Comparison of ENCODE assay signal across 32 cellular contexts in genomic region chr2:55796121-55796520, GRCh38.
DNase-seq lines count a peak whose midpoint lies in the region; ATAC-seq, FAIRE-seq and TF ChIP-seq lines count a peak whose summit lies in the region.
"Had no signal": no experiment of that assay in that cellular context is flagged by ENCODE, and none has a peak within 500 bp of the region (broad histone marks: within the 10 kb centered on the region; RNA-seq: fewer than 3 reads in every experiment).

No MANE protein-coding gene starts in this region.

- H3K4me3 Mint-ChIP-seq in activated CD8-positive, alpha-beta T cell treated with anti-CD3 and anti-CD28 coated beads, Interleukin-2, amount 10 ng/mL, durations not matched to agents 7 days and 5 days = no peak overlapping the region
- H3K4me3 Mint-ChIP-seq: B cell; CD14-positive monocyte; CD4-positive, alpha-beta memory T cell; CD4-positive, alpha-beta T cell; CD4-positive, CD25-positive, alpha-beta regulatory T cell; CD8-positive, alpha-beta memory T cell; CD8-positive, alpha-beta T cell had no signal

- no peak overlapping the region for H3K27ac Mint-ChIP-seq in activated CD8-positive, alpha-beta T cell treated with anti-CD3 and anti-CD28 coated beads, Interleukin-2, amount 10 ng/mL, durations not matched to agents 7 days and 5 days
- H3K27ac Mint-ChIP-seq: B cell; CD4-positive, alpha-beta memory T cell; CD4-positive, alpha-beta T cell; CD4-positive, CD25-positive, alpha-beta regulatory T cell; CD8-positive, alpha-beta memory T cell; CD8-positive, alpha-beta T cell had no signal

- CTCF ChIA-PET in A549 (lab: Yijun Ruan, JAX) (interaction anchor here (0.6 kb wide), 1 partner anchor 488 kb away, joined by 4 read pairs; no protein-coding TSS in a partner anchor), HEK293 (lab: Yijun Ruan, JAX) (interaction anchor here (0.8 kb wide), 1 partner anchor 9 kb away, joined by 3 read pairs; no protein-coding TSS in a partner anchor)
- CTCF ChIA-PET in activated CD8-positive, alpha-beta T cell treated with anti-CD3 and anti-CD28 coated beads, Interleukin-2, amount 10 ng/mL, durations not matched to agents 7 days and 5 days (lab: Charles Lee) = no interaction called here

- POLR2A ChIA-PET in A549 (lab: Yijun Ruan, JAX) (no interaction called here), HEK293 (lab: Yijun Ruan, JAX) (no interaction called here)
- POLR2A ChIA-PET in activated CD8-positive, alpha-beta T cell treated with anti-CD3 and anti-CD28 coated beads, Interleukin-2, amount 10 ng/mL, durations not matched to agents 7 days and 5 days (lab: Charles Lee) = no interaction called here

- ATAC-seq in A549 = no peak
- no peak for ATAC-seq in activated CD8-positive, alpha-beta T cell treated with anti-CD3 and anti-CD28 coated beads, Interleukin-2, amount 10 ng/mL, durations not matched to agents 7 days and 5 days
- ATAC-seq: CD8-positive, alpha-beta T cell had no signal

- H3K27ac ChIP-seq in A549 (no peak overlapping the region), HEK293 (ENCODE audit: extremely low read depth, low read depth, low read length) (no peak overlapping the region)
- H3K27ac ChIP-seq: 22Rv1; BLaER1; BLaER1 treated with 17β-estradiol and CSF1 and Interleukin-3, amounts not matched to agents 10 nM and 100 nM; C4-2B had no signal

- H3K4me1 ChIP-seq in A549 (peaks cover 8% of the 10 kb centered on the region), HEK293 (ENCODE audit: control insufficient read depth, insufficient read depth, low read length) (peaks cover 8% of the 10 kb centered on the region)
- H3K4me1 ChIP-seq: BE2C, Caco-2 had no signal

- no peak overlapping the region for H3K4me2 ChIP-seq in A549
- H3K4me2 ChIP-seq: BLaER1; BLaER1 treated with 17β-estradiol and CSF1 and Interleukin-3, amounts not matched to agents 10 nM and 100 nM had no signal

- H3K27me3 Mint-ChIP-seq in activated CD8-positive, alpha-beta T cell treated with anti-CD3 and anti-CD28 coated beads, Interleukin-2, amount 10 ng/mL, durations not matched to agents 7 days and 5 days (ENCODE audit: low read depth) = no peaks in the 10 kb centered on the region
- H3K27me3 Mint-ChIP-seq: CD4-positive, CD25-positive, alpha-beta regulatory T cell had no signal

- TF ChIP-seq CTCF in A549 (IDR thresholded peaks at IDR 0.05) (no peak), HEK293 (tag by site-specific recombination; IDR thresholded peaks at IDR 0.05) (no peak)

- no peak for TF ChIP-seq POLR2A in A549 (IDR thresholded peaks at IDR 0.05; ENCODE audit: low read length)
- no peak for TF ChIP-seq POLR2A in GM12892 (IDR thresholded peaks at IDR 0.05; ENCODE audit: low read depth, low read length)

- H3K9me3 ChIP-seq in A549 (0 out of 3 replicates have a peak, but pooled peaks cover 3% of the 10 kb centered on the region), HEK293 (ENCODE audit: control insufficient read depth, insufficient read depth, low read depth, low read length) (no peaks in the 10 kb centered on the region)
- H3K9me3 ChIP-seq: BE2C had no signal

- H3K9me3 Mint-ChIP-seq in activated CD8-positive, alpha-beta T cell treated with anti-CD3 and anti-CD28 coated beads, Interleukin-2, amount 10 ng/mL, durations not matched to agents 7 days and 5 days (ENCODE audit: insufficient read depth) = peaks cover 4% of the 10 kb centered on the region
- H3K9me3 Mint-ChIP-seq: CD4-positive, alpha-beta T cell had no signal

- FAIRE-seq in A549 (lab: Jason Lieb, UNC) (no peak), GM12892 (lab: Jason Lieb, UNC) (no peak)
- FAIRE-seq: A204.1, D721Med had no signal

- no peak overlapping the region for H3K4me3 ChIP-seq in A549
- H3K4me3 ChIP-seq in HEK293 (ENCODE audit: low read depth, low read length) = no peak overlapping the region
- H3K4me3 ChIP-seq: BLaER1; BLaER1 treated with 17β-estradiol and CSF1 and Interleukin-3, amounts not matched to agents 10 nM and 100 nM had no signal

- no peak for TF ChIP-seq EP300 in A549 (IDR thresholded peaks at IDR 0.05)

- no peaks in the 10 kb centered on the region for H3K36me3 ChIP-seq in HEK293 (ENCODE audit: control insufficient read depth in 2 of 2, insufficient read depth in 1 of 2, low read length in 2 of 2)
- H3K36me3 ChIP-seq: BE2C; BLaER1; BLaER1 treated with 17β-estradiol and CSF1 and Interleukin-3, amounts not matched to agents 10 nM and 100 nM had no signal

- H3K4me1 Mint-ChIP-seq in activated CD8-positive, alpha-beta T cell treated with anti-CD3 and anti-CD28 coated beads, Interleukin-2, amount 10 ng/mL, durations not matched to agents 7 days and 5 days (ENCODE audit: low read depth) = no peaks in the 10 kb centered on the region
- H3K4me1 Mint-ChIP-seq: B cell; CD14-positive monocyte; CD4-positive, alpha-beta memory T cell; CD4-positive, CD25-positive, alpha-beta regulatory T cell; CD8-positive, alpha-beta memory T cell had no signal

- DNase-seq in A549 (ENCODE audit: low read depth in 1 of 2, low spot score in 1 of 2) (no peak), GM12892 (ENCODE audit: insufficient read length) (no peak)
- no peak for DNase-seq in activated CD8-positive, alpha-beta T cell treated with anti-CD3 and anti-CD28 coated beads, Interleukin-2, amount 10 ng/mL, durations not matched to agents 7 days and 5 days
- DNase-seq: 8988T; ACHN; AML-193; BE2C; C1 segment of cervical spinal cord; Caco-2; Calu3; CD4-positive, alpha-beta memory T cell; CD4-positive, alpha-beta T cell; CD4-positive, CD25-positive, alpha-beta regulatory T cell; CD8-positive, alpha-beta memory T cell; CD8-positive, alpha-beta T cell; COR-L47; DMS 273 treated with DMSO at 0.1 percent for 48 hours; DMS153; DMS53; DMS79; DMS79 treated with DMSO at 0.1 percent for 48 hours; DND-41; EL had no signal

- H3K36me3 Mint-ChIP-seq in activated CD8-positive, alpha-beta T cell treated with anti-CD3 and anti-CD28 coated beads, Interleukin-2, amount 10 ng/mL, durations not matched to agents 7 days and 5 days (ENCODE audit: low read depth) = no peaks in the 10 kb centered on the region
- H3K36me3 Mint-ChIP-seq: CD14-positive monocyte; CD4-positive, alpha-beta memory T cell; CD4-positive, CD25-positive, alpha-beta regulatory T cell; CD8-positive, alpha-beta T cell had no signal

- TF ChIP-seq RAD21 in A549 (conservative IDR thresholded peaks at IDR 0.05 in 1 of 2, IDR thresholded peaks at IDR 0.05 in 1 of 2) = no peak

TF ChIP-seq in A549, 52 proteins besides CTCF, POLR2A, EP300 and RAD21:
- TF ChIP-seq HOXA7 (CRISPR knock-in tag; IDR thresholded peaks at IDR 0.05) (no peak), ZC3H11A (IDR thresholded peaks at IDR 0.05) (peak; percentile 41), EHMT2 (IDR thresholded peaks at IDR 0.05; ENCODE audit: low read depth) (no peak)

TF ChIP-seq in HEK293, 187 proteins besides CTCF, POLR2A, EP300 and RAD21 (continues in another document):
- TF ChIP-seq ZNF341 (tag by site-specific recombination; IDR thresholded peaks at IDR 0.05; ENCODE audit: low read depth) = no peak
- peak; percentile 45 for TF ChIP-seq ZNF555 (tag by site-specific recombination; conservative IDR thresholded peaks at IDR 0.05)
- TF ChIP-seq REST (tag by site-specific recombination; IDR thresholded peaks at IDR 0.05) = peak; percentile 27; the same call in 1 of the 2 replicates
- TF ChIP-seq, protein P1, sequence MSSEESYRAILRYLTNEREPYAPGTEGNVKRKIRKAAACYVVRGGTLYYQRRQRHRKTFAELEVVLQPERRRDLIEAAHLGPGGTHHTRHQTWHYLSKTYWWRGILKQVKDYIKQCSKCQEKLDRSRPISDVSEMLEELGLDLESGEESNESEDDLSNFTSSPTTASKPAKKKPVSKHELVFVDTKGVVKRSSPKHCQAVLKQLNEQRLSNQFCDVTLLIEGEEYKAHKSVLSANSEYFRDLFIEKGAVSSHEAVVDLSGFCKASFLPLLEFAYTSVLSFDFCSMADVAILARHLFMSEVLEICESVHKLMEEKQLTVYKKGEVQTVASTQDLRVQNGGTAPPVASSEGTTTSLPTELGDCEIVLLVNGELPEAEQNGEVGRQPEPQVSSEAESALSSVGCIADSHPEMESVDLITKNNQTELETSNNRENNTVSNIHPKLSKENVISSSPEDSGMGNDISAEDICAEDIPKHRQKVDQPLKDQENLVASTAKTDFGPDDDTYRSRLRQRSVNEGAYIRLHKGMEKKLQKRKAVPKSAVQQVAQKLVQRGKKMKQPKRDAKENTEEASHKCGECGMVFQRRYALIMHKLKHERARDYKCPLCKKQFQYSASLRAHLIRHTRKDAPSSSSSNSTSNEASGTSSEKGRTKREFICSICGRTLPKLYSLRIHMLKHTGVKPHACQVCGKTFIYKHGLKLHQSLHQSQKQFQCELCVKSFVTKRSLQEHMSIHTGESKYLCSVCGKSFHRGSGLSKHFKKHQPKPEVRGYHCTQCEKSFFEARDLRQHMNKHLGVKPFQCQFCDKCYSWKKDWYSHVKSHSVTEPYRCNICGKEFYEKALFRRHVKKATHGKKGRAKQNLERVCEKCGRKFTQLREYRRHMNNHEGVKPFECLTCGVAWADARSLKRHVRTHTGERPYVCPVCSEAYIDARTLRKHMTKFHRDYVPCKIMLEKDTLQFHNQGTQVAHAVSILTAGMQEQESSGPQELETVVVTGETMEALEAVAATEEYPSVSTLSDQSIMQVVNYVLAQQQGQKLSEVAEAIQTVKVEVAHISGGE (tag by site-specific recombination; conservative IDR thresholded peaks at IDR 0.05; ENCODE audit: low read depth) = peak; percentile 58; the same call in 1 of the 2 replicates
- peak; percentile 37; the same call in 1 of the 2 replicates for TF ChIP-seq ZNF266 (tag by site-specific recombination; IDR thresholded peaks at IDR 0.05; ENCODE audit: low read depth)

Comparison
In these comparisons a context has a peak if more than half of its experiments do, and no peak if none do; other contexts are left out.
1. Of the 5 proteins assayed by ChIP-seq in both HEK293 and A549: peak only in HEK293: REST; only in A549: none; in both: none; in neither: 4.